ENCODE assay signal across 9 cellular contexts in the genomic region with DNA sequence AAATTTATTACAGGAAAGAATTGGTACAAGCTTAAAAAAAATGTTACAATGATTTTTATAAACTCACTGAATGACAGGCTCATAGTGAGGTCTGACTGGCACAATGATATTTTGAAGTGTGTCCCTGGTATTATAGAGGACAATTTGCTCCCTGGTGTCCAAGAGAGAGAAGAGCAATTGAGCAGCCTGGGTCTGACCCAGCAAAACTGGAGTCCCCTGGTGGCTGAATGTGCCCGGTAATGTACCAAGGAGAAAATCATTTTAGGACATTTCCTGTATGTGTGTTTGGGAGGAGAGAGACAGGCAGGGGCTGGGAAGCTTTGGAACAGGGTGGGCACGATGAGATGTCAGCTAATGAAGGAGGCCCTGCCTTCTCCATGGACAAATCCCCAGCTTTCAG.
A peak's percentile ranks its signal among the peaks of the same experiment; 100 is the strongest.
DNase-seq lines count a peak whose midpoint lies in the region; ATAC-seq, FAIRE-seq and TF ChIP-seq lines count a peak whose summit lies in the region.
"Had no signal": no experiment of that assay in that cellular context is flagged by ENCODE, and none has a peak within 500 bp of the region (broad histone marks: within the 10 kb centered on the region; RNA-seq: fewer than 3 reads in every experiment).

No MANE protein-coding gene starts in this region.

- no peak overlapping the region for H2AFZ ChIP-seq in PC-3 (ENCODE audit: low read length)

- peak; percentile 52 for ATAC-seq in PC-3
- ATAC-seq in GM19023 (IDR thresholded peaks at IDR 0.05; ENCODE audit: unreplicated experiment), result no peak

- no peak overlapping the region for H3K27ac ChIP-seq in PC-3 (ENCODE audit: low read length)

- TF ChIP-seq CTCF in PC-3 (conservative IDR thresholded peaks at IDR 0.05; ENCODE audit: low read depth, low read length) (peak; percentile 75), epithelial cell of esophagus (IDR thresholded peaks at IDR 0.05; ENCODE audit: insufficient read depth, low read depth, low read length, missing control alignments) (peak; percentile 61), osteocyte (IDR thresholded peaks at IDR 0.05) (peak; percentile 64)

- H3K9ac ChIP-seq in PC-3 (ENCODE audit: low read length), result no peak overlapping the region

- H3K4me1 ChIP-seq in PC-3 (ENCODE audit: insufficient read depth, low read length), result peaks cover 11% of the 10 kb centered on the region; the same call in 1 of the 2 replicates

- H3K4me2 ChIP-seq in PC-3 (ENCODE audit: low read length), result no peak overlapping the region

- FAIRE-seq in GM12892 (lab: Jason Lieb, UNC), result no peak

- no peaks in the 10 kb centered on the region for H3K9me3 Mint-ChIP-seq in osteocyte (ENCODE audit: unreplicated experiment)
- H3K9me3 Mint-ChIP-seq: CD4-positive, CD25-positive, alpha-beta regulatory T cell had no signal

- TF ChIP-seq POLR2A in GM12892 (IDR thresholded peaks at IDR 0.05; ENCODE audit: low read depth, low read length), result no peak

- CTCF ChIA-PET in PC-3 (lab: Charles Lee), result interaction anchor here (0.6 kb wide), 2 partner anchors 64 to 317 kb away, joined by 3 to 6 read pairs; no protein-coding TSS in a partner anchor

- no peaks in the 10 kb centered on the region for H3K27me3 Mint-ChIP-seq in osteocyte (ENCODE audit: unreplicated experiment)

- H4K20me1 ChIP-seq in PC-3 (ENCODE audit: low read length), result no peaks in the 10 kb centered on the region

- DNase-seq in NCI-H748 (lab: John Stamatoyannopoulos, UW; ENCODE audit: unreplicated experiment), result peak; percentile 22
- DNase-seq in NCI-H748 treated with DMSO at 0.1 percent for 48 hours (lab: John Stamatoyannopoulos, UW), result no peak
- DNase-seq in PC-3, result peak; percentile 72
- peak; percentile 46 for DNase-seq in epithelial cell of esophagus (ENCODE audit: low read depth)
- DNase-seq in osteocyte (ENCODE audit: extremely low spot score, unreplicated experiment), result no peak
- no peak for DNase-seq in Ammon's horn (ENCODE audit: low spot score)
- DNase-seq in GM12892 (ENCODE audit: insufficient read length), result no peak

- no TSS peak for BruUV-seq in PC-3 (replicated peaks; lab: Mats Ljungman, UMichigan)

- H3K36me3 Mint-ChIP-seq in osteocyte (ENCODE audit: unreplicated experiment), result peaks cover 3% of the 10 kb centered on the region
- H3K36me3 Mint-ChIP-seq: CD4-positive, CD25-positive, alpha-beta regulatory T cell had no signal

- H3K27me3 ChIP-seq in PC-3 (ENCODE audit: low read length), result no peaks in the 10 kb centered on the region

- no peaks in the 10 kb centered on the region for H3K36me3 ChIP-seq in PC-3 (ENCODE audit: low read depth, low read length)

- no peak overlapping the region for H3K4me3 Mint-ChIP-seq in osteocyte (ENCODE audit: unreplicated experiment)
- H3K4me3 Mint-ChIP-seq: CD4-positive, CD25-positive, alpha-beta regulatory T cell had no signal

- no peaks in the 10 kb centered on the region for H3K9me3 ChIP-seq in PC-3 (ENCODE audit: low read length)

- H3K9me2 ChIP-seq in PC-3 (replicated peaks; ENCODE audit: low read length), result no peaks in the 10 kb centered on the region

- POLR2A ChIA-PET in PC-3 (lab: Charles Lee; ENCODE audit: unreplicated experiment), result no interaction called here

- intact Hi-C loops in PC-3 (cut with micrococcal nuclease), result loop anchor here (2.0 to 10.0 kb wide), 2 partner anchors 78 to 282 kb away; no protein-coding TSS in a partner anchor

- peaks cover 27% of the 10 kb centered on the region for H3K4me1 Mint-ChIP-seq in osteocyte (ENCODE audit: unreplicated experiment)

- peaks cover 38% of the 10 kb centered on the region for H3K79me2 ChIP-seq in PC-3 (ENCODE audit: low read length)

- H3K4me3 ChIP-seq in PC-3 (ENCODE audit: low read length), result no peak overlapping the region
- H3K4me3 ChIP-seq in epithelial cell of esophagus (ENCODE audit: low read length), result no peak overlapping the region

- peak overlapping the region; percentile 60 for H3K27ac Mint-ChIP-seq in osteocyte (ENCODE audit: unreplicated experiment)
- H3K27ac Mint-ChIP-seq: CD4-positive, CD25-positive, alpha-beta regulatory T cell had no signal

- H3F3A ChIP-seq in PC-3 (ENCODE audit: low read length, unreplicated experiment), result no peaks in the 10 kb centered on the region

Comparison
In these comparisons a context has a peak if more than half of its experiments do, and no peak if none do; other contexts are left out.
1. DNase-seq: peak in NCI-H748 (single experiment), PC-3 (single experiment) and epithelial cell of esophagus (single experiment); none in NCI-H748 treated with DMSO at 0.1 percent for 48 hours (single experiment), osteocyte (single experiment), Ammon's horn (single experiment) and GM12892 (single experiment).
2. Peak in every context shown above with its lines, with median percentiles within 50 percentile points of each other: CTCF ChIP-seq.